1 cellular context compared by ENCODE assay signal in genomic region chr7:150910285-150910995, GRCh38.
TF ChIP-seq lines count a peak whose summit lies in the region.

No MANE protein-coding gene starts in this region.

TF ChIP-seq in HepG2, 621 proteins besides CTCF, POLR2A, EP300 and RAD21:
- peak; percentile 80 for TF ChIP-seq ZNF646 (CRISPR knock-in tag; IDR thresholded peaks at IDR 0.05)
- TF ChIP-seq HNRNPL (IDR thresholded peaks at IDR 0.05; ENCODE audit: low read depth, low read length): 0 out of 2 replicates have a peak, but pooled peaks have one; percentile 45
